ENCODE assay signal across 10 cellular contexts in genomic region chr2:189442468-189442867, GRCh38. TPM values are rescaled to one million over a fixed set of nuclear protein-coding genes. Genes with fewer than 3 reads are reported as not detected.
A peak's percentile ranks its signal among the peaks of the same experiment; 100 is the strongest.
DNase-seq lines count a peak whose midpoint lies in the region; TF ChIP-seq lines count a peak whose summit lies in the region.
"Had no signal": no experiment of that assay in that cellular context is flagged by ENCODE, and none has a peak within 500 bp of the region (broad histone marks: within the 10 kb centered on the region; RNA-seq: fewer than 3 reads in every experiment).

No MANE protein-coding gene starts in this region.

- peaks cover 41% of the 10 kb centered on the region for H3K4me1 ChIP-seq in ACC112 (ENCODE audit: control insufficient read depth, insufficient read depth, low read length, unreplicated experiment)

- no peaks in the 10 kb centered on the region for H3K27me3 Mint-ChIP-seq in activated CD4-positive, alpha-beta T cell treated with anti-CD3 and anti-CD28 coated beads, Interleukin-2, amount 10 ng/mL, durations not matched to agents 7 days and 5 days
- H3K27me3 Mint-ChIP-seq in glutamatergic neuron (ENCODE audit: unreplicated experiment) = no peaks in the 10 kb centered on the region

- no peak overlapping the region for H3K27ac Mint-ChIP-seq in activated CD4-positive, alpha-beta T cell treated with anti-CD3 and anti-CD28 coated beads, Interleukin-2, amount 10 ng/mL, durations not matched to agents 7 days and 5 days
- no peak overlapping the region for H3K27ac Mint-ChIP-seq in glutamatergic neuron (ENCODE audit: unreplicated experiment)

- POLR2A ChIA-PET in activated CD4-positive, alpha-beta T cell treated with anti-CD3 and anti-CD28 coated beads, Interleukin-2, amount 10 ng/mL, durations not matched to agents 7 days and 5 days (lab: Charles Lee) = interaction anchor here (0.6 kb wide), 1 partner anchor 708 kb away, joined by 4 read pairs; no protein-coding TSS in a partner anchor

- H2AFZ ChIP-seq in ACC112 (ENCODE audit: low read length, unreplicated experiment) = no peak overlapping the region

- peaks cover 32% of the 10 kb centered on the region for H3K36me3 ChIP-seq in ACC112 (ENCODE audit: insufficient read depth, low read length)

- peaks cover 26% of the 10 kb centered on the region for H3K4me1 Mint-ChIP-seq in activated CD4-positive, alpha-beta T cell treated with anti-CD3 and anti-CD28 coated beads, Interleukin-2, amount 10 ng/mL, durations not matched to agents 7 days and 5 days
- H3K4me1 Mint-ChIP-seq in glutamatergic neuron (ENCODE audit: low read depth, unreplicated experiment) = no peaks in the 10 kb centered on the region

- CTCF ChIA-PET in activated CD4-positive, alpha-beta T cell treated with anti-CD3 and anti-CD28 coated beads, Interleukin-2, amount 10 ng/mL, durations not matched to agents 7 days and 5 days (lab: Charles Lee) = no interaction called here

- H3K79me2 ChIP-seq in ACC112 (ENCODE audit: control insufficient read depth, insufficient read depth, low read length, unreplicated experiment) = peaks cover 60% of the 10 kb centered on the region

- H3K4me3 ChIP-seq in ACC112 (ENCODE audit: low read depth, low read length) (peak overlapping the region; percentile 86), GM08714 (ENCODE audit: low read length) (peak overlapping the region; percentile 93)

- H3K9me3 Mint-ChIP-seq in activated CD4-positive, alpha-beta T cell treated with anti-CD3 and anti-CD28 coated beads, Interleukin-2, amount 10 ng/mL, durations not matched to agents 7 days and 5 days = no peaks in the 10 kb centered on the region
- H3K9me3 Mint-ChIP-seq in glutamatergic neuron (ENCODE audit: unreplicated experiment) = peaks cover 6% of the 10 kb centered on the region

- no peaks in the 10 kb centered on the region for H3K27me3 ChIP-seq in ACC112 (ENCODE audit: insufficient read depth, low read length)

- H3K4me3 Mint-ChIP-seq in activated CD4-positive, alpha-beta T cell treated with anti-CD3 and anti-CD28 coated beads, Interleukin-2, amount 10 ng/mL, durations not matched to agents 7 days and 5 days = peak overlapping the region; percentile 99
- H3K4me3 Mint-ChIP-seq in glutamatergic neuron (ENCODE audit: unreplicated experiment) = peak overlapping the region; percentile 99

- no peak for TF ChIP-seq CTCF in glutamatergic neuron (IDR thresholded peaks at IDR 0.05; ENCODE audit: partially characterized antibody, unreplicated experiment)

- peaks cover 15% of the 10 kb centered on the region for H3K36me3 Mint-ChIP-seq in activated CD4-positive, alpha-beta T cell treated with anti-CD3 and anti-CD28 coated beads, Interleukin-2, amount 10 ng/mL, durations not matched to agents 7 days and 5 days (ENCODE audit: low read depth)
- H3K36me3 Mint-ChIP-seq in glutamatergic neuron (ENCODE audit: unreplicated experiment) = no peaks in the 10 kb centered on the region

- no peak overlapping the region for H3K27ac ChIP-seq in ACC112 (ENCODE audit: low read depth, low read length)

- no peak for DNase-seq in activated CD4-positive, alpha-beta T cell treated with anti-CD3 and anti-CD28 coated beads, Interleukin-2, amount 10 ng/mL, durations not matched to agents 7 days and 5 days
- DNase-seq in glutamatergic neuron = no peak
- DNase-seq in AG08396 (ENCODE audit: low spot score) = no peak
- DNase-seq in NCI-H526 (lab: John Stamatoyannopoulos, UW) = no peak
- DNase-seq in occipital lobe (lab: John Stamatoyannopoulos, UW) = no peak
- DNase-seq in SIG-M5 (lab: John Stamatoyannopoulos, UW) = no peak
- DNase-seq: amygdala, NCI-H2029 had no signal

RNA-seq across cellular contexts. Expression of gene WDR75, which starts 1.2 kb away (rescaled TPM):
- total RNA-seq in activated CD4-positive, alpha-beta T cell treated with anti-CD3 and anti-CD28 coated beads, Interleukin-2, amount 10 ng/mL, durations not matched to agents 7 days and 5 days = 10 to 100 TPM; 47.8 to 49.7 TPM
- 41.4 TPM for total RNA-seq in glutamatergic neuron (ENCODE audit: unreplicated experiment)
- 91.9 TPM for total RNA-seq in occipital lobe
